16 cellular contexts compared by ENCODE assay signal in the genomic region with DNA sequence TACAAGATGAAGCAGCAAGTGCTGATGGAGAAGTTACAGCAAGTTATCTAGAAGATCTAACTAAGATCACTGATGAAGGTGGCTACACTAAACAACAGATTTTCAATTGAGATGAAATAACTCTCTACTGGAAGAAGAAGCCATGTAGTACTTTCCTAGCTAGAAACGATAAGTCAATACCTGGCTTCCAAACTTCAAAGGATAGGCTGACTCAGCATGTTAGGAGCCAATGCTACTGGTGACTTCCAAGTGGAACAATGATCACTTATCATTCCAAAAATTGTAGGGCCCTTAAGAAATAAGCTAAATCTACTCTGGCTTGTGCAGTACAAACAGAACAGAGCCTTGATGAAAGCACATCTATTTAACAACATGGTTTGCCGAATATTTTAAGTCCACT. TPM values are rescaled to one million over a fixed set of nuclear protein-coding genes. Genes with fewer than 3 reads are reported as not detected.
A peak's percentile ranks its signal among the peaks of the same experiment; 100 is the strongest.
DNase-seq lines count a peak whose midpoint lies in the region; ATAC-seq, FAIRE-seq and TF ChIP-seq lines count a peak whose summit lies in the region.
"Had no signal": no experiment of that assay in that cellular context is flagged by ENCODE, and none has a peak within 500 bp of the region (broad histone marks: within the 10 kb centered on the region; RNA-seq: fewer than 3 reads in every experiment).

No MANE protein-coding gene starts in this region.

- H3K36me3 Mint-ChIP-seq in nephron (ENCODE audit: low read depth) = peaks cover 8% of the 10 kb centered on the region

- peaks cover 13% of the 10 kb centered on the region for H3K4me1 Mint-ChIP-seq in nephron

- H3K9ac ChIP-seq in BLaER1 treated with 17β-estradiol and CSF1 and Interleukin-3, amounts not matched to agents 10 nM and 100 nM = no peak overlapping the region
- H3K9ac ChIP-seq in K562 (ENCODE audit: insufficient read depth in 1 of 2, low read depth in 2 of 2, low read length in 2 of 2) (no peak overlapping the region), kidney (ENCODE audit: low read length in 2 of 2) (no peak overlapping the region)

- H3K79me2 ChIP-seq in K562 (ENCODE audit: control insufficient read depth, insufficient read depth, low read length) = peaks cover 7% of the 10 kb centered on the region

- H3K9me3 Mint-ChIP-seq in nephron = peaks cover 2% of the 10 kb centered on the region

- WGBS in K562 (ENCODE audit: insufficient coverage, low coverage, missing lambda C conversion rate) = 88% methylated on average over 2 of the region's 2 CpGs
- WGBS in sigmoid colon, 2 donors = 96% methylated on average over 2 of the region's 2 CpGs

- TF ChIP-seq EP300 in K562 (IDR thresholded peaks at IDR 0.05; ENCODE audit: low read length) (no peak), sigmoid colon (IDR thresholded peaks at IDR 0.05) (no peak)

- H3K4me2 ChIP-seq in BLaER1 treated with 17β-estradiol and CSF1 and Interleukin-3, amounts not matched to agents 10 nM and 100 nM = peak overlapping the region in 8 of 11 experiments; percentile 1 to 44 (median 22); a peak in 9 of 22 replicates
- H3K4me2 ChIP-seq in K562 (ENCODE audit: insufficient read depth, low read length) = no peak overlapping the region

- H3K4me3 Mint-ChIP-seq in nephron = no peak overlapping the region
- H3K4me3 Mint-ChIP-seq: CD4-positive, alpha-beta T cell had no signal

- ATAC-seq in K562 (no peak), left lung (peak; percentile 45)

- FAIRE-seq in K562 (lab: Jason Lieb, UNC) (no peak), kidney (lab: Jason Lieb, UNC) (no peak)
- FAIRE-seq: A204.1, D721Med, GM18507, H54 had no signal

- intact Hi-C loops in K562 (cut with micrococcal nuclease) = no loop called here
- intact Hi-C loops in left lung (cut with DNase I) = no loop called here
- intact Hi-C loops in sigmoid colon (cut with DNase I) = no loop called here
- intact Hi-C loops in kidney (cut with DNase I) = no loop called here

- peaks cover 18 to 46% (median 34%) of the 10 kb centered on the region in 11 experiments; a peak in 21 of 22 replicates for H3K9me3 ChIP-seq in BLaER1 treated with 17β-estradiol and CSF1 and Interleukin-3, amounts not matched to agents 10 nM and 100 nM (replicated peaks in 1 of 11)
- H3K9me3 ChIP-seq in K562 (replicated peaks; ENCODE audit: control insufficient read depth, insufficient read depth, low read depth, low read length) (0 out of 2 replicates have a peak, but pooled peaks cover 6% of the 10 kb centered on the region), left lung (no peaks in the 10 kb centered on the region), sigmoid colon (no peaks in the 10 kb centered on the region), kidney (ENCODE audit: control insufficient read depth in 1 of 2, low read length in 2 of 2) (no peaks in the 10 kb centered on the region)

- H3K27ac ChIP-seq in BLaER1 treated with 17β-estradiol and CSF1 and Interleukin-3, amounts not matched to agents 10 nM and 100 nM = peak overlapping the region in 1 of 11 experiments; percentile 15; a peak in 1 of 22 replicates
- H3K27ac ChIP-seq in K562 (ENCODE audit: extremely low read depth, low read depth, low read length) (no peak overlapping the region), left lung (no peak overlapping the region), sigmoid colon (no peak overlapping the region), kidney (ENCODE audit: low read depth in 2 of 2, low read length in 2 of 2) (no peak overlapping the region)

- no peaks in the 10 kb centered on the region for H3K27me3 ChIP-seq in BLaER1 treated with 17β-estradiol and CSF1 and Interleukin-3, amounts not matched to agents 10 nM and 100 nM
- H3K27me3 ChIP-seq in K562 (ENCODE audit: control insufficient read depth in 2 of 2, insufficient read depth in 2 of 2, low read length in 2 of 2) = no peaks in the 10 kb centered on the region
- no peaks in the 10 kb centered on the region for H3K27me3 ChIP-seq in left lung
- H3K27me3 ChIP-seq in sigmoid colon = no peaks in the 10 kb centered on the region

- BruUV-seq in K562 (replicated peaks; lab: Mats Ljungman, UMichigan) = no TSS peak

- peaks cover 0 to 38% (median 2%) of the 10 kb centered on the region in 11 experiments; a peak in 9 of 22 replicates for H4K20me1 ChIP-seq in BLaER1 treated with 17β-estradiol and CSF1 and Interleukin-3, amounts not matched to agents 10 nM and 100 nM
- H4K20me1 ChIP-seq in K562 (replicated peaks; ENCODE audit: control insufficient read depth, insufficient read depth, low read length) = no peaks in the 10 kb centered on the region

- no peak for DNase-seq in K562 (ENCODE audit: extremely low read depth in 1 of 4, low spot score in 3 of 4)
- no peak for DNase-seq in left lung
- DNase-seq in sigmoid colon = no peak
- no peak for DNase-seq in kidney
- no peak for DNase-seq in DMS53 treated with DMSO at 0.1 percent for 48 hours (lab: John Stamatoyannopoulos, UW; ENCODE audit: unreplicated experiment)
- DNase-seq: CD4-positive, alpha-beta T cell; COR-L47; DMS153; GF-D8 had no signal

- H3K27me3 Mint-ChIP-seq in nephron (ENCODE audit: low read depth) = no peaks in the 10 kb centered on the region
- H3K27me3 Mint-ChIP-seq: CD4-positive, alpha-beta T cell; IgD-negative memory B cell had no signal

- TF ChIP-seq CTCF in K562 (IDR thresholded peaks at IDR 0.05 in 2 of 3, conservative IDR thresholded peaks at IDR 0.05 in 1 of 3; ENCODE audit: insufficient read depth in 2 of 3, low read depth in 1 of 3, low read length in 3 of 3) (no peak), left lung (IDR thresholded peaks at IDR 0.05) (no peak), nephron (IDR thresholded peaks at IDR 0.05; ENCODE audit: unreplicated experiment in 3 of 3) (no peak), sigmoid colon (IDR thresholded peaks at IDR 0.05) (no peak), kidney (IDR thresholded peaks at IDR 0.05; ENCODE audit: borderline replicate concordance, extremely low read depth, insufficient read depth) (no peak)

- H2AFZ ChIP-seq in K562 (ENCODE audit: low read depth, low read length) = no peak overlapping the region

- H3K9me1 ChIP-seq in K562 (ENCODE audit: control insufficient read depth, insufficient read depth, low read length) = no peaks in the 10 kb centered on the region

- CTCF ChIA-PET in K562 (lab: Yijun Ruan, JAX; ENCODE audit: low intra/inter-chr PET ratio) = no interaction called here

- H3K4me3 ChIP-seq in BLaER1 treated with 17β-estradiol and CSF1 and Interleukin-3, amounts not matched to agents 10 nM and 100 nM = no peak overlapping the region
- H3K4me3 ChIP-seq in K562 = no peak overlapping the region
- H3K4me3 ChIP-seq in left lung = no peak overlapping the region
- H3K4me3 ChIP-seq in sigmoid colon = no peak overlapping the region
- no peak overlapping the region for H3K4me3 ChIP-seq in kidney (ENCODE audit: low read length in 2 of 2)

- POLR2A ChIA-PET in K562 (lab: Yijun Ruan, JAX) = interaction anchor here (1.0 kb wide), 1 partner anchor 9 kb away, joined by 5 read pairs; no protein-coding TSS in a partner anchor

- peak overlapping the region in 2 of 3 experiments; percentile 49 to 50 for H3K27ac Mint-ChIP-seq in nephron
- H3K27ac Mint-ChIP-seq: CD4-positive, alpha-beta T cell had no signal

- no peak for TF ChIP-seq RAD21 in K562 (CRISPR knock-in tag; conservative IDR thresholded peaks at IDR 0.05 in 1 of 2, IDR thresholded peaks at IDR 0.05 in 1 of 2)

- TF ChIP-seq POLR2A in K562 (conservative IDR thresholded peaks at IDR 0.05) (no peak), sigmoid colon (IDR thresholded peaks at IDR 0.05) (no peak)

- in situ Hi-C loops in K562 (cut with MboI) = no loop called here

- peaks cover 17 to 46% (median 24%) of the 10 kb centered on the region in 11 experiments; a peak in 21 of 22 replicates for H3K36me3 ChIP-seq in BLaER1 treated with 17β-estradiol and CSF1 and Interleukin-3, amounts not matched to agents 10 nM and 100 nM
- H3K36me3 ChIP-seq in K562 (ENCODE audit: control insufficient read depth, insufficient read depth, low read length) (no peaks in the 10 kb centered on the region; the same call in 2 of the 3 replicates), left lung (no peaks in the 10 kb centered on the region), sigmoid colon (no peaks in the 10 kb centered on the region), kidney (ENCODE audit: control insufficient read depth in 1 of 2, insufficient read depth in 2 of 2, low read length in 2 of 2) (no peaks in the 10 kb centered on the region)

- H3K4me1 ChIP-seq in BLaER1 treated with 17β-estradiol and CSF1 and Interleukin-3, amounts not matched to agents 10 nM and 100 nM = peaks cover 10 to 29% (median 24%) of the 10 kb centered on the region in 10 experiments
- no peaks in the 10 kb centered on the region; a peak in 1 of 5 replicates for H3K4me1 ChIP-seq in K562 (replicated peaks in 1 of 2; ENCODE audit: control insufficient read depth in 2 of 2, insufficient read depth in 2 of 2, low read length in 2 of 2)
- peaks cover 4 to 27% of the 10 kb centered on the region in 2 donors for H3K4me1 ChIP-seq in left lung
- H3K4me1 ChIP-seq in sigmoid colon = peaks cover 0 to 11% (median 2%) of the 10 kb centered on the region in 4 donors
- peaks cover 3 to 6% of the 10 kb centered on the region in 2 donors for H3K4me1 ChIP-seq in kidney (ENCODE audit: control insufficient read depth in 1 of 2, insufficient read depth in 1 of 2, low read depth in 1 of 2, low read length in 2 of 2)

TF ChIP-seq in K562, 482 proteins besides CTCF, POLR2A, EP300 and RAD21 (continues in another document):
- TF ChIP-seq NFYB (IDR thresholded peaks at IDR 0.05; ENCODE audit: extremely low read depth, insufficient read length) = no peak

RNA-seq across cellular contexts. Expression of gene FBXW7, which starts 55.0 kb away (rescaled TPM):
- total RNA-seq in K562 (2011; cell fraction: chromatin; rRNA removed; ENCODE audit: low replicate concordance) = 29.9 and 116 TPM in 2 replicates
- 13.0 and 18.2 TPM in 2 replicates for total RNA-seq in K562 (2011; cell fraction: nucleolus; rRNA removed)
- total RNA-seq in K562 (2011; cell fraction: nucleoplasm; rRNA removed) = 39.8 and 74.2 TPM in 2 replicates
- total RNA-seq in K562 (2014; rRNA removed) = 19.6 and 26.4 TPM in 2 replicates
- total RNA-seq in K562 (2014; rRNA removed; fragmentation: Illumina TruSeq; extraction: Trizol) = 44.2 and 54.8 TPM in 2 replicates
- 39.9 TPM in 2 replicates for total RNA-seq in K562 (2015; rRNA removed; fragmentation: Illumina TruSeq; extraction: Trizol)
- total RNA-seq in K562 (2021) = 19.4 and 19.9 TPM in 2 replicates
- 12.0 and 16.4 TPM in 2 replicates for polyA plus RNA-seq in K562 (2011; rRNA removed)
- 2.0 and 5.6 TPM in 2 replicates for polyA plus RNA-seq in K562 (2011; cell fraction: cytosol; rRNA removed)
- 29.6 and 42.8 TPM in 2 replicates for polyA plus RNA-seq in K562 (2011; cell fraction: nucleus; rRNA removed)
- polyA plus RNA-seq in K562 (2012) = 12.5 and 13.1 TPM in 2 replicates
- polyA plus RNA-seq in K562 (2014; fragmentation: Illumina TruSeq; extraction: Trizol) = 13.1 and 14.3 TPM in 2 replicates
- 1 to 10 TPM; 6.8 to 9.1 TPM for polyA plus RNA-seq in K562 (2014; fragmentation: Nextera tagmentation; extraction: Ambion mirVana)
- 11.8 and 12.4 TPM in 2 replicates for polyA plus RNA-seq in K562 (2014; rRNA removed)
- 95.7 and 99.2 TPM in 2 replicates for polyA minus RNA-seq in K562 (2011; rRNA and poly(A)+ RNA removed)
- polyA minus RNA-seq in K562 (2011; cell fraction: cytosol; rRNA and poly(A)+ RNA removed) = 10.4 and 10.5 TPM in 2 replicates
- 37.0 and 64.0 TPM in 2 replicates for polyA minus RNA-seq in K562 (2011; cell fraction: nucleus; rRNA and poly(A)+ RNA removed)
- 10 to 100 TPM; 33.6 to 35.2 TPM for total RNA-seq in left lung
- 100 to 1,000 TPM in 1 of 4 donors, 10 to 100 TPM in 3; 74.9 to 122 (median 81.4) TPM for total RNA-seq in sigmoid colon
- polyA plus RNA-seq in sigmoid colon = 1 to 10 TPM; 3.7 to 8.7 (median 4.8) TPM
- 64.0 TPM for total RNA-seq in kidney
- polyA plus RNA-seq in kidney (ENCODE audit: insufficient read depth, low read depth, low replicate concordance) = 5.5 TPM
